ENCODE assay signal across 12 cellular contexts in genomic region chr22:23113067-23113846, GRCh38. TPM values are rescaled to one million over a fixed set of nuclear protein-coding genes. Genes with fewer than 3 reads are reported as not detected.
DNase-seq lines count a peak whose midpoint lies in the region; TF ChIP-seq lines count a peak whose summit lies in the region.
"Had no signal": no experiment of that assay in that cellular context is flagged by ENCODE, and none has a peak within 500 bp of the region (broad histone marks: within the 10 kb centered on the region; RNA-seq: fewer than 3 reads in every experiment).

No MANE protein-coding gene starts in this region.

- no peaks in the 10 kb centered on the region for H3K27me3 Mint-ChIP-seq in CD8-positive, alpha-beta memory T cell

- DNase-seq in EH (ENCODE audit: low read depth) (peak; percentile 28), NCI-H345 treated with DMSO at 0.1 percent for 48 hours (lab: John Stamatoyannopoulos, UW; ENCODE audit: unreplicated experiment) (peak; percentile 21), fibroblast of lung (ENCODE audit: low read depth in 2 of 2) (peak; percentile 6 to 56), ovary (peak; percentile 47 to 88 (median 77)), G401 (ENCODE audit: low spot score) (no peak)
- DNase-seq in activated CD4-positive, alpha-beta T cell treated with anti-CD3 and anti-CD28 coated beads for 1 hour: no peak
- no peak for DNase-seq in CD8-positive, alpha-beta memory T cell
- DNase-seq in central memory CD4-positive, alpha-beta T cell: no peak
- DNase-seq: activated naive CD4-positive, alpha-beta T cell treated with Interleukin-2 at 50 U/mL for 16 hours; NK-92 treated with Interleukin-12 subunit alpha and Interleukin-12 subunit beta, amount 100 ng/mL, for 24 hours; stomach had no signal

- no peak overlapping the region for H3K27ac ChIP-seq in fibroblast of lung (ENCODE audit: insufficient read depth, low read length)
- H3K27ac ChIP-seq in ovary: peak overlapping the region; percentile 30 to 57
- H3K27ac ChIP-seq in CD8-positive, alpha-beta memory T cell (ENCODE audit: low read depth, low read length): no peak overlapping the region

- H3K4me3 ChIP-seq in fibroblast of lung (replicated peaks in 1 of 4; ENCODE audit: control extremely low read depth in 1 of 4, insufficient read depth in 1 of 4, low read depth in 3 of 4, low read length in 4 of 4) (no peak overlapping the region), ovary (no peak overlapping the region)
- H3K4me3 ChIP-seq in CD8-positive, alpha-beta memory T cell (ENCODE audit: low read length): no peak overlapping the region
- H3K4me3 ChIP-seq: stomach had no signal

- H3K4me1 Mint-ChIP-seq in CD8-positive, alpha-beta memory T cell: no peaks in the 10 kb centered on the region

- H3K9ac ChIP-seq in fibroblast of lung (ENCODE audit: insufficient read depth, low read length): no peak overlapping the region

- TF ChIP-seq EP300 in ovary (IDR thresholded peaks at IDR 0.05): no peak

- no peak overlapping the region for H3K4me2 ChIP-seq in fibroblast of lung (ENCODE audit: extremely low read depth, insufficient read depth, low read length)

- H3K79me2 ChIP-seq in fibroblast of lung (ENCODE audit: control insufficient read depth, insufficient read depth, low read length): no peaks in the 10 kb centered on the region

- H3K27ac Mint-ChIP-seq in CD8-positive, alpha-beta memory T cell: no peak overlapping the region

- H3K4me3 Mint-ChIP-seq in CD8-positive, alpha-beta memory T cell: peak overlapping the region in 1 of 7 donors; percentile 61

- CTCF ChIA-PET in CD8-positive, alpha-beta memory T cell (lab: Charles Lee): interaction anchor here (1.0 to 1.4 kb wide), 3 partner anchors 15 to 154 kb away, joined by 3 read pairs; no protein-coding TSS in a partner anchor

- WGBS in ovary, 3 donors: 50 to 62% (median 56%) methylated on average over 14 of the region's 14 CpGs

- TF ChIP-seq POLR2A in ovary (IDR thresholded peaks at IDR 0.05): no peak

- no peaks in the 10 kb centered on the region for H3K9me3 Mint-ChIP-seq in CD8-positive, alpha-beta memory T cell

- H3K36me3 ChIP-seq in fibroblast of lung (ENCODE audit: control insufficient read depth, insufficient read depth, low read length) (no peaks in the 10 kb centered on the region), ovary (no peaks in the 10 kb centered on the region)
- no peaks in the 10 kb centered on the region for H3K36me3 ChIP-seq in CD8-positive, alpha-beta memory T cell (ENCODE audit: insufficient read depth, low read length)
- H3K36me3 ChIP-seq: stomach had no signal

- TF ChIP-seq CTCF in fibroblast of lung (conservative IDR thresholded peaks at IDR 0.05 in 1 of 2, IDR thresholded peaks at IDR 0.05 in 1 of 2; ENCODE audit: low read depth in 1 of 2, low read length in 2 of 2): no peak
- no peak for TF ChIP-seq CTCF in ovary (IDR thresholded peaks at IDR 0.05)

- intact Hi-C loops in ovary (cut with DNase I): no loop called here

- H3K27me3 ChIP-seq in fibroblast of lung (ENCODE audit: control insufficient read depth, insufficient read depth, low read length) (no peaks in the 10 kb centered on the region), ovary (no peaks in the 10 kb centered on the region)
- peaks cover 4% of the 10 kb centered on the region for H3K27me3 ChIP-seq in CD8-positive, alpha-beta memory T cell (ENCODE audit: insufficient read depth, low read length, poor library complexity, severe bottlenecking)
- H3K27me3 ChIP-seq: stomach had no signal

- POLR2A ChIA-PET in CD8-positive, alpha-beta memory T cell (lab: Charles Lee): no interaction called here

- no peaks in the 10 kb centered on the region for H4K20me1 ChIP-seq in fibroblast of lung (ENCODE audit: control insufficient read depth, extremely low read depth, insufficient read depth, low read length)

- no peak overlapping the region for H2AFZ ChIP-seq in fibroblast of lung (ENCODE audit: low read length)

- H3K9me3 ChIP-seq in fibroblast of lung (ENCODE audit: control insufficient read depth, insufficient read depth, low read depth, low read length) (no peaks in the 10 kb centered on the region), ovary (no peaks in the 10 kb centered on the region)
- no peaks in the 10 kb centered on the region for H3K9me3 ChIP-seq in CD8-positive, alpha-beta memory T cell (ENCODE audit: low read length)
- H3K9me3 ChIP-seq: stomach had no signal

- in situ Hi-C loops in G401 (cut with HindIII; ENCODE audit: low sequenced_read_pairs): no loop called here

- H3K4me1 ChIP-seq in fibroblast of lung (ENCODE audit: control insufficient read depth, extremely low read depth, insufficient read depth, low read length) (no peaks in the 10 kb centered on the region), ovary (ENCODE audit: insufficient read depth) (peaks cover 11% of the 10 kb centered on the region)
- H3K4me1 ChIP-seq in CD8-positive, alpha-beta memory T cell (ENCODE audit: insufficient read depth, low read length): no peaks in the 10 kb centered on the region

- no peaks in the 10 kb centered on the region for H3K36me3 Mint-ChIP-seq in CD8-positive, alpha-beta memory T cell

RNA-seq across cellular contexts. Expression of gene RSPH14, which starts 28.5 kb away (rescaled TPM):
- total RNA-seq in fibroblast of lung: 0.17 TPM in 1 of 2 replicates, not detected in the other
- 0.17 TPM in 1 of 2 replicates, not detected in the other for polyA plus RNA-seq in fibroblast of lung
- polyA plus RNA-seq in fibroblast of lung (2012): not detected in 2 replicates
- not detected in 2 replicates for polyA minus RNA-seq in fibroblast of lung (ENCODE audit: low replicate concordance)
- total RNA-seq in ovary: 1 to 10 TPM; 1.4 to 4.6 (median 3.2) TPM
- polyA plus RNA-seq in ovary: 1 to 10 TPM; 1.4 to 2.0 TPM
- total RNA-seq in CD8-positive, alpha-beta memory T cell: not detected
- 0.94 TPM for polyA plus RNA-seq in CD8-positive, alpha-beta memory T cell
- 1.7 TPM in 1 of 2 replicates, not detected in the other for total RNA-seq in G401 (2014; rRNA removed; shearing (Covaris generic))
- total RNA-seq: lung microvascular endothelial cell, stomach had no signal

RNA-seq across cellular contexts. Expression of gene RAB36, which starts 32.0 kb away (rescaled TPM):
- 1.5 and 2.5 TPM in 2 replicates for total RNA-seq in fibroblast of lung
- polyA plus RNA-seq in fibroblast of lung: 3.7 and 4.6 TPM in 2 replicates
- 3.5 and 3.9 TPM in 2 replicates for polyA plus RNA-seq in fibroblast of lung (2012)
- polyA minus RNA-seq in fibroblast of lung (ENCODE audit: low replicate concordance): 4.0 and 13.4 TPM in 2 replicates
- total RNA-seq in ovary: 10 to 100 TPM in 3 of 7 donors, 1 to 10 TPM in 4; 3.9 to 18.7 (median 9.0) TPM
- polyA plus RNA-seq in ovary: 1 to 10 TPM; 4.0 to 5.1 TPM
- 1 to 10 TPM in 1 of 2 experiments, under 1 TPM in 1; 0.93 to 1.5 TPM for total RNA-seq in CD8-positive, alpha-beta memory T cell
- 1.5 TPM for polyA plus RNA-seq in CD8-positive, alpha-beta memory T cell
- 1.5 and 3.3 TPM in 2 replicates for total RNA-seq in G401 (2014; rRNA removed; shearing (Covaris generic))

RNA-seq across cellular contexts. Expression of gene GNAZ, which starts 42.9 kb away (rescaled TPM):
- 1.3 and 1.7 TPM in 2 replicates for total RNA-seq in fibroblast of lung
- 0.22 and 1.2 TPM in 2 replicates for polyA plus RNA-seq in fibroblast of lung
- polyA plus RNA-seq in fibroblast of lung (2012): 0.36 and 1.1 TPM in 2 replicates
- 0.15 TPM in 1 of 2 replicates, not detected in the other for polyA minus RNA-seq in fibroblast of lung (ENCODE audit: low replicate concordance)
- 10 to 100 TPM; 11.1 to 40.8 (median 19.9) TPM for total RNA-seq in ovary
- 1 to 10 TPM; 7.2 to 8.7 TPM for polyA plus RNA-seq in ovary
- total RNA-seq in CD8-positive, alpha-beta memory T cell: 1 to 10 TPM; 2.0 to 2.6 TPM
- 0.53 TPM for polyA plus RNA-seq in CD8-positive, alpha-beta memory T cell
- total RNA-seq in G401 (2014; rRNA removed; shearing (Covaris generic)): 13.0 and 17.2 TPM in 2 replicates

Comparison
In these comparisons a context has a peak if more than half of its experiments do, and no peak if none do; other contexts are left out.
1. DNase-seq: peak in EH (single experiment), NCI-H345 treated with DMSO at 0.1 percent for 48 hours (single experiment), fibroblast of lung (2 of 2) and ovary (5 of 5); none in activated CD4-positive, alpha-beta T cell treated with anti-CD3 and anti-CD28 coated beads for 1 hour (single experiment), CD8-positive, alpha-beta memory T cell (0 of 5), central memory CD4-positive, alpha-beta T cell (single experiment) and G401 (single experiment).
2. H3K27ac ChIP-seq: peak in ovary (2 of 2); none in fibroblast of lung (single experiment) and CD8-positive, alpha-beta memory T cell (single experiment).